ENCODE assay signal across 17 cellular contexts in genomic region chr7:151663382-151664100, GRCh38.
"Had no signal": no experiment of that assay in that cellular context is flagged by ENCODE, and none has a peak within 500 bp of the region (broad histone marks: within the 10 kb centered on the region; RNA-seq: fewer than 3 reads in every experiment).

No MANE protein-coding gene starts in this region.

- ATAC-seq: natural killer cell treated with Interleukin-12 subunit alpha and Interleukin-12 subunit beta and Interleukin-15 and Interleukin-18, amount 100 ng/mL, for 72 hours had no signal

- H3K27ac ChIP-seq: adrenal gland, SK-N-MC, tibial nerve, VCaP had no signal

- H3K36me3 ChIP-seq: adrenal gland had no signal

- H3K4me3 ChIP-seq: adrenal gland, SK-N-MC, tibial nerve had no signal

- H3K4me1 ChIP-seq: adrenal gland had no signal

- DNase-seq: activated CD4-positive, alpha-beta T cell treated with anti-CD3 and anti-CD28 coated beads for 1 hour; activated CD4-positive, alpha-beta T cell treated with anti-CD3 and anti-CD28 coated beads, Interleukin-2, amount 50 U/mL, for 48 hours; activated naive CD4-positive, alpha-beta T cell treated with anti-CD3 and anti-CD28 coated beads, Interleukin-2, amount 10 ng/mL, durations not matched to agents 7 days and 5 days; activated T-cell treated with anti-CD3 and anti-CD28 coated beads, Interleukin-2, amount 50 U/mL, for 1 hour; adrenal gland; effector CD8-positive, alpha-beta T cell; hippocampal formation; mesendoderm; posterior cingulate gyrus; retina; small intestine; stimulated activated CD4-positive, alpha-beta T cell treated with anti-CD3 and anti-CD28 coated beads, Interleukin-4, amount 100 ng/mL, for 24 hours; stimulated activated naive CD4-positive, alpha-beta T cell had no signal

- H3K9me3 ChIP-seq: adrenal gland had no signal

- H3K27me3 ChIP-seq: adrenal gland, tibial nerve had no signal
